ENCODE assay signal across 23 cellular contexts in genomic region chr3:193879864-193880242, GRCh38.
DNase-seq lines count a peak whose midpoint lies in the region; ATAC-seq, FAIRE-seq and TF ChIP-seq lines count a peak whose summit lies in the region.
"Had no signal": no experiment of that assay in that cellular context is flagged by ENCODE, and none has a peak within 500 bp of the region (broad histone marks: within the 10 kb centered on the region; RNA-seq: fewer than 3 reads in every experiment).

No MANE protein-coding gene starts in this region.

- no peak overlapping the region for H2AK5ac ChIP-seq in H1 (ENCODE audit: low read depth, low read length)

- TF ChIP-seq POLR2A in HCT116 (IDR thresholded peaks at IDR 0.05; ENCODE audit: borderline replicate concordance, extremely low read depth, insufficient read depth, insufficient read length) (no peak), H1 (IDR thresholded peaks at IDR 0.05; ENCODE audit: control extremely low read depth in 1 of 2, low read depth in 2 of 2, low read length in 2 of 2) (no peak)

- no peak for ATAC-seq in HCT116
- peak; percentile 1 for ATAC-seq in stimulated activated naive B cell treated with anti-CD40 and anti-IgM and Interleukin-4, amounts not matched to agents 10 μg/mL and 1 μg/mL and 100 μg/mL, for 72 hours (replicated peaks)
- no peak for ATAC-seq in GM21447 (IDR thresholded peaks at IDR 0.05; ENCODE audit: unreplicated experiment)
- ATAC-seq: A549, PC-3 had no signal

- H2BK120ac ChIP-seq in H1 (replicated peaks; ENCODE audit: low read depth, low read length) = no peak overlapping the region

- TF ChIP-seq EP300 in H1 (IDR thresholded peaks at IDR 0.05; ENCODE audit: borderline replicate concordance in 1 of 2, low read depth in 2 of 2, low read length in 2 of 2) = no peak

- no peak overlapping the region for H4K91ac ChIP-seq in H1 (replicated peaks; ENCODE audit: insufficient read length, low read length)

- H3F3A ChIP-seq in PC-9 (ENCODE audit: insufficient read depth, low read depth) = peaks cover 57% of the 10 kb centered on the region

- no peaks in the 10 kb centered on the region for H3K36me3 Mint-ChIP-seq in stimulated activated naive B cell treated with anti-CD40 and anti-IgM and Interleukin-4, amounts not matched to agents 10 μg/mL and 1 μg/mL and 100 μg/mL, for 72 hours
- H3K36me3 Mint-ChIP-seq: CD14-positive monocyte had no signal

- CTCF ChIA-PET in HCT116 (lab: Charles Lee) (no interaction called here), PC-9 (lab: Charles Lee) (interaction anchor here (0.5 to 0.6 kb wide), 2 partner anchors 64 to 255 kb away, joined by 3 to 6 read pairs; no protein-coding TSS in a partner anchor), H1 (lab: Charles Lee; ENCODE audit: partially characterized antibody) (no interaction called here)

- H3K27me3 ChIP-seq in HCT116 (ENCODE audit: insufficient read depth, low read length) (peaks cover 7% of the 10 kb centered on the region; the same call in 1 of the 2 replicates), PC-9 (ENCODE audit: insufficient read depth, low read depth) (no peaks in the 10 kb centered on the region), H1 (replicated peaks in 1 of 4; ENCODE audit: control insufficient read depth in 3 of 4, extremely low read depth in 1 of 4, insufficient read depth in 3 of 4, low read length in 3 of 4) (no peaks in the 10 kb centered on the region), H7 (ENCODE audit: control insufficient read depth, insufficient read depth, low read length) (no peaks in the 10 kb centered on the region)

- TF ChIP-seq RAD21 in HCT116 (IDR thresholded peaks at IDR 0.05; ENCODE audit: low read depth) (no peak), H1 (IDR thresholded peaks at IDR 0.05 in 1 of 2, conservative IDR thresholded peaks at IDR 0.05 in 1 of 2; ENCODE audit: low read depth in 2 of 2, low read length in 2 of 2) (no peak)

- H3K4ac ChIP-seq in H1 (replicated peaks; ENCODE audit: insufficient read length, low read depth, low read length) = no peak overlapping the region

- DNase-seq in HCT116 (ENCODE audit: low read depth, low spot score) (no peak), PC-9 (peak in 1 of 2 experiments; percentile 32), H1 (ENCODE audit: low read depth in 1 of 2, low spot score in 2 of 2) (no peak), NCI-H1436 treated with DMSO at 0.1 percent for 48 hours (lab: John Stamatoyannopoulos, UW) (no peak), H7 (no peak)
- DNase-seq in stimulated activated naive B cell treated with anti-CD40 and anti-IgM and Interleukin-4, amounts not matched to agents 10 μg/mL and 1 μg/mL and 100 μg/mL, for 72 hours = no peak
- DNase-seq: EL, GF-D8, H9, KG1, NCI-H1105, NCI-H2081 treated with DMSO at 0.1 percent for 48 hours, NCI-H446, NCI-H526 treated with DMSO at 0.1 percent for 48 hours, PC-3, RPMI8226, SHP77 had no signal

- no peaks in the 10 kb centered on the region for H3K36me3 ChIP-seq in HCT116 (ENCODE audit: control insufficient read depth in 1 of 2, insufficient read depth in 2 of 2, low read length in 2 of 2)
- no peaks in the 10 kb centered on the region for H3K36me3 ChIP-seq in PC-9 (ENCODE audit: low read depth)
- no peaks in the 10 kb centered on the region for H3K36me3 ChIP-seq in H1 (ENCODE audit: control insufficient read depth in 2 of 4, insufficient read depth in 4 of 4, low read length in 3 of 4)
- no peaks in the 10 kb centered on the region; the same call in 1 of the 2 replicates for H3K36me3 ChIP-seq in H7 (replicated peaks; ENCODE audit: control insufficient read depth, insufficient read depth, low read length)

- no peak overlapping the region for H3K14ac ChIP-seq in H1 (ENCODE audit: insufficient read length)

- H2AFZ ChIP-seq in HCT116 (ENCODE audit: low read depth, low read length, poor library complexity, severe bottlenecking) (no peak overlapping the region), PC-9 (0 out of 2 replicates have a peak overlapping the region, but pooled peaks have one; percentile 18), H1 (ENCODE audit: low read length) (no peak overlapping the region; the same call in 1 of the 2 replicates)

- H3K79me2 ChIP-seq in HCT116 (ENCODE audit: insufficient read depth, low read length) (no peaks in the 10 kb centered on the region), PC-9 (ENCODE audit: low read depth) (no peaks in the 10 kb centered on the region), H1 (ENCODE audit: control insufficient read depth in 1 of 2, insufficient read depth in 2 of 2, low read length in 2 of 2) (no peaks in the 10 kb centered on the region)

- 89% methylated on average over 1 of the region's 1 CpG; no CpG with 5 or more reads in 1 of the 2 experiments for WGBS in H1 (ENCODE audit: extremely low coverage in 1 of 2, insufficient coverage in 1 of 2, insufficient read length in 1 of 2, insufficient replicate concordance in 2 of 2, low coverage in 1 of 2, low lambda C conversion rate in 2 of 2, missing lambda C conversion rate in 1 of 2), 2 experiments

- 0 out of 2 replicates have a peak overlapping the region, but pooled peaks have one; percentile 56 for H3K4me2 ChIP-seq in HCT116 (ENCODE audit: low read length)
- peak overlapping the region; percentile 51 for H3K4me2 ChIP-seq in PC-9
- H3K4me2 ChIP-seq in H1 (ENCODE audit: insufficient read depth in 1 of 2, low read depth in 2 of 2, low read length in 2 of 2) = no peak overlapping the region
- H3K4me2 ChIP-seq: A549 had no signal

- H3K4me3 Mint-ChIP-seq in stimulated activated naive B cell treated with anti-CD40 and anti-IgM and Interleukin-4, amounts not matched to agents 10 μg/mL and 1 μg/mL and 100 μg/mL, for 72 hours = peak overlapping the region in 1 of 2 donors; percentile 76
- H3K4me3 Mint-ChIP-seq: B cell, CD14-positive monocyte, H9 had no signal

- no peaks in the 10 kb centered on the region for H3K9me3 ChIP-seq in HCT116 (ENCODE audit: control insufficient read depth in 1 of 2, insufficient read depth in 1 of 2, low read depth in 1 of 2, low read length in 2 of 2)
- H3K9me3 ChIP-seq in PC-9 (ENCODE audit: insufficient read depth, low read depth) = no peaks in the 10 kb centered on the region; the same call in 1 of the 2 replicates
- no peaks in the 10 kb centered on the region for H3K9me3 ChIP-seq in H1 (ENCODE audit: insufficient read depth in 2 of 2, low read depth in 1 of 2, low read length in 1 of 2)
- H3K9me3 ChIP-seq: A549 had no signal

- no peaks in the 10 kb centered on the region for H3K23me2 ChIP-seq in H1 (ENCODE audit: low read depth, low read length)

- no peak overlapping the region for H2BK20ac ChIP-seq in H1 (ENCODE audit: low read length)

- H3K23ac ChIP-seq in H1 (ENCODE audit: insufficient read length) = no peak overlapping the region

- POLR2A ChIA-PET in HCT116 (lab: Charles Lee) (no interaction called here), PC-9 (lab: Charles Lee; ENCODE audit: unreplicated experiment) (interaction anchor here (0.6 kb wide), 2 partner anchors 88 to 255 kb away, joined by 4 to 5 read pairs; no protein-coding TSS in a partner anchor), H1 (lab: Charles Lee; ENCODE audit: partially characterized antibody) (no interaction called here)

- H2BK12ac ChIP-seq in H1 (ENCODE audit: low read depth, low read length) = peak overlapping the region; percentile 81; the same call in 1 of the 2 replicates

- peak overlapping the region; percentile 63; the same call in 1 of the 2 replicates for H2BK15ac ChIP-seq in H1 (ENCODE audit: low read length)

- BruUV-seq in HCT116 (replicated peaks; lab: Mats Ljungman, UMichigan) (no TSS peak), PC-9 (replicated peaks; lab: Mats Ljungman, UMichigan) (no TSS peak)

- H4K20me1 ChIP-seq in HCT116 (ENCODE audit: insufficient read depth) (no peaks in the 10 kb centered on the region), PC-9 (ENCODE audit: insufficient read depth) (no peaks in the 10 kb centered on the region), H1 (replicated peaks in 1 of 2; ENCODE audit: control insufficient read depth in 1 of 2, insufficient read depth in 2 of 2, low read length in 2 of 2) (no peaks in the 10 kb centered on the region)

- no peaks in the 10 kb centered on the region for H3K9me3 Mint-ChIP-seq in stimulated activated naive B cell treated with anti-CD40 and anti-IgM and Interleukin-4, amounts not matched to agents 10 μg/mL and 1 μg/mL and 100 μg/mL, for 72 hours
- H3K9me3 Mint-ChIP-seq: H9 had no signal

- H3K56ac ChIP-seq in H1 (replicated peaks; ENCODE audit: insufficient read length, low read depth, low read length) = no peak overlapping the region

- H3K27ac Mint-ChIP-seq in stimulated activated naive B cell treated with anti-CD40 and anti-IgM and Interleukin-4, amounts not matched to agents 10 μg/mL and 1 μg/mL and 100 μg/mL, for 72 hours = peak overlapping the region; percentile 93
- H3K27ac Mint-ChIP-seq: B cell, CD14-positive monocyte had no signal

- H3K4me3 ChIP-seq in HCT116 (replicated peaks in 1 of 2; ENCODE audit: low read depth in 1 of 2, low read length in 2 of 2) (no peak overlapping the region), PC-9 (no peak overlapping the region), H1 (ENCODE audit: extremely low read depth in 1 of 4, insufficient read depth in 2 of 4, low read depth in 3 of 4, low read length in 4 of 4) (no peak overlapping the region), H7 (ENCODE audit: insufficient read depth, low read depth, low read length) (no peak overlapping the region)
- H3K4me3 ChIP-seq: A549 had no signal

- H4K8ac ChIP-seq in H1 (ENCODE audit: extremely low read depth, insufficient read depth, low read length) = no peak overlapping the region

- no peak overlapping the region for H4K5ac ChIP-seq in H1 (ENCODE audit: insufficient read length, low read depth, low read length)

- H3K27ac ChIP-seq in HCT116 (ENCODE audit: low read depth, low read length) = no peak overlapping the region
- peak overlapping the region; percentile 77 for H3K27ac ChIP-seq in PC-9
- no peak overlapping the region for H3K27ac ChIP-seq in H1 (ENCODE audit: low read depth, low read length)
- H3K27ac ChIP-seq: HL-60 had no signal

- no peak for TF ChIP-seq CTCF in HCT116 (IDR thresholded peaks at IDR 0.05 in 2 of 3, conservative IDR thresholded peaks at IDR 0.05 in 1 of 3; ENCODE audit: borderline replicate concordance in 1 of 3, insufficient read depth in 1 of 3, low read depth in 2 of 3, low read length in 2 of 3)
- TF ChIP-seq CTCF in PC-9 (conservative IDR thresholded peaks at IDR 0.05) = no peak
- TF ChIP-seq CTCF in H1 (IDR thresholded peaks at IDR 0.05; ENCODE audit: control extremely low read depth in 1 of 3, insufficient read depth in 1 of 3, low read depth in 1 of 3, low read length in 3 of 3) = no peak

- no peak overlapping the region; the same call in 1 of the 2 replicates for H3K18ac ChIP-seq in H1 (ENCODE audit: extremely low read depth, low read length)

- H3K27me3 Mint-ChIP-seq in stimulated activated naive B cell treated with anti-CD40 and anti-IgM and Interleukin-4, amounts not matched to agents 10 μg/mL and 1 μg/mL and 100 μg/mL, for 72 hours = peaks cover 6 to 27% of the 10 kb centered on the region in 2 donors

- no peaks in the 10 kb centered on the region for H3K79me1 ChIP-seq in H1 (ENCODE audit: low read depth, low read length)

- peak overlapping the region; percentile 50; the same call in 1 of the 2 replicates for H2BK5ac ChIP-seq in H1 (ENCODE audit: low read depth, low read length)

- intact Hi-C loops in HCT116 (cut with micrococcal nuclease) = no loop called here
- intact Hi-C loops in PC-9 (cut with micrococcal nuclease; ENCODE audit: unreplicated experiment) = no loop called here

- H3K9me2 ChIP-seq in HCT116 (ENCODE audit: insufficient read depth) = no peaks in the 10 kb centered on the region
- H3K9me2 ChIP-seq in PC-9 (ENCODE audit: insufficient read depth) = no peaks in the 10 kb centered on the region

- peaks cover 22 to 34% of the 10 kb centered on the region in 2 donors for H3K4me1 Mint-ChIP-seq in stimulated activated naive B cell treated with anti-CD40 and anti-IgM and Interleukin-4, amounts not matched to agents 10 μg/mL and 1 μg/mL and 100 μg/mL, for 72 hours

- RAD21 ChIA-PET in HCT116 (lab: Charles Lee; ENCODE audit: low non-redundant PET in 1 of 2, low total read pairs in 2 of 2, uncharacterized antibody in 2 of 2, unreplicated experiment in 2 of 2) = no interaction called here

- peaks cover 40 to 79% of the 10 kb centered on the region in 2 experiments for H3K4me1 ChIP-seq in HCT116 (ENCODE audit: control insufficient read depth in 1 of 2, insufficient read depth in 2 of 2, low read length in 2 of 2)
- H3K4me1 ChIP-seq in PC-9 (replicated peaks; ENCODE audit: insufficient read depth) = peaks cover 92% of the 10 kb centered on the region
- H3K4me1 ChIP-seq in H1 (replicated peaks in 1 of 4; ENCODE audit: control insufficient read depth in 3 of 4, insufficient read depth in 4 of 4, low read length in 3 of 4) = peaks cover 0 to 13% (median 3%) of the 10 kb centered on the region in 4 experiments; a peak in 2 of 7 replicates

- FAIRE-seq in H1 (lab: Jason Lieb, UNC) = no peak
- FAIRE-seq: A549, GM19239 had no signal

- H3K9ac ChIP-seq in HCT116 (ENCODE audit: low read length) (no peak overlapping the region), H1 (replicated peaks in 1 of 4; ENCODE audit: extremely low read depth in 1 of 4, low read depth in 3 of 4, low read length in 3 of 4) (no peak overlapping the region)

Comparison
In these comparisons a context has a peak if more than half of its experiments do, and no peak if none do; other contexts are left out.
1. ATAC-seq: peak in stimulated activated naive B cell treated with anti-CD40 and anti-IgM and Interleukin-4, amounts not matched to agents 10 μg/mL and 1 μg/mL and 100 μg/mL, for 72 hours (2 of 2); none in HCT116 (single experiment) and GM21447 (single experiment).
2. H3K4me2 ChIP-seq: peak in HCT116 (single experiment) and PC-9 (single experiment); none in H1 (0 of 2).